Comparison of ENCODE assay signal across 13 cellular contexts in genomic region chr2:197461073-197461472, GRCh38. TPM values are rescaled to one million over a fixed set of nuclear protein-coding genes. Genes with fewer than 3 reads are reported as not detected.
A peak's percentile ranks its signal among the peaks of the same experiment; 100 is the strongest.
DNase-seq lines count a peak whose midpoint lies in the region; ATAC-seq, FAIRE-seq and TF ChIP-seq lines count a peak whose summit lies in the region.
"Had no signal": no experiment of that assay in that cellular context is flagged by ENCODE, and none has a peak within 500 bp of the region (broad histone marks: within the 10 kb centered on the region; RNA-seq: fewer than 3 reads in every experiment).

No MANE protein-coding gene starts in this region.

- peak in 1 of 2 experiments; percentile 33; a peak in 3 of 6 replicates for ATAC-seq in A549
- ATAC-seq in left colon: peak; percentile 87
- ATAC-seq in CD8-positive, alpha-beta T cell: no peak
- ATAC-seq in HG03565 (IDR thresholded peaks at IDR 0.05; ENCODE audit: unreplicated experiment): no peak

- peaks cover 4% of the 10 kb centered on the region for H3K36me3 ChIP-seq in bronchial epithelial cell (ENCODE audit: control insufficient read depth, insufficient read depth, low read length)
- H3K36me3 ChIP-seq in CD8-positive, alpha-beta T cell (ENCODE audit: insufficient read depth, low read length): peaks cover 28% of the 10 kb centered on the region

- H3K9me3 ChIP-seq in A549: no peaks in the 10 kb centered on the region
- no peaks in the 10 kb centered on the region for H3K9me3 ChIP-seq in CD8-positive, alpha-beta T cell (ENCODE audit: low read length)
- H3K9me3 ChIP-seq: gastrocnemius medialis had no signal

- no peak for TF ChIP-seq POLR2A in A549 (IDR thresholded peaks at IDR 0.05; ENCODE audit: low read length)
- TF ChIP-seq POLR2A in H54 (IDR thresholded peaks at IDR 0.05; ENCODE audit: low read depth, low read length): no peak

- H3K27ac Mint-ChIP-seq in CD8-positive, alpha-beta T cell: no peak overlapping the region

- FAIRE-seq in A549 (lab: Jason Lieb, UNC): no peak
- peak; percentile 23 for FAIRE-seq in H54 (lab: Jason Lieb, UNC)
- no peak for FAIRE-seq in bronchial epithelial cell (lab: Jason Lieb, UNC)

- DNase-seq in A549 (ENCODE audit: low read depth in 1 of 2, low spot score in 1 of 2) (no peak), H54 (ENCODE audit: insufficient read length, low spot score) (no peak), bronchial epithelial cell (ENCODE audit: low read depth) (peak; percentile 23), left colon (no peak), MV-4-11 (lab: John Stamatoyannopoulos, UW) (no peak), EL (no peak)
- DNase-seq in CD8-positive, alpha-beta T cell: no peak
- DNase-seq: amniotic stem cell, gastrocnemius medialis, Karpas-422, NCI-H1694 treated with DMSO at 0.1 percent for 48 hours had no signal

- no peak for TF ChIP-seq CTCF in A549 (IDR thresholded peaks at IDR 0.05)
- TF ChIP-seq CTCF in bronchial epithelial cell (IDR thresholded peaks at IDR 0.05; ENCODE audit: insufficient read depth, low read length, severe bottlenecking): no peak
- no peak for TF ChIP-seq CTCF in CD8-positive, alpha-beta T cell (IDR thresholded peaks at IDR 0.05)

- no peaks in the 10 kb centered on the region for H3K27me3 Mint-ChIP-seq in CD8-positive, alpha-beta T cell (ENCODE audit: low read depth)

- H3K4me3 Mint-ChIP-seq in CD8-positive, alpha-beta T cell: no peak overlapping the region

- no peak for TF ChIP-seq EP300 in A549 (IDR thresholded peaks at IDR 0.05)

- H3K4me3 ChIP-seq in A549: no peak overlapping the region
- no peak overlapping the region for H3K4me3 ChIP-seq in bronchial epithelial cell (ENCODE audit: low read depth, low read length)
- no peak overlapping the region for H3K4me3 ChIP-seq in CD8-positive, alpha-beta T cell (ENCODE audit: low read depth, low read length)
- H3K4me3 ChIP-seq: gastrocnemius medialis, skin epidermis had no signal

- H3K27ac ChIP-seq in A549: peak overlapping the region in 1 of 2 experiments; percentile 49; a peak in 2 of 6 replicates
- H3K27ac ChIP-seq in CD8-positive, alpha-beta T cell (ENCODE audit: low read depth, low read length): no peak overlapping the region
- H3K27ac ChIP-seq: gastrocnemius medialis had no signal

- peaks cover 34% of the 10 kb centered on the region for H3K4me1 Mint-ChIP-seq in CD8-positive, alpha-beta T cell (ENCODE audit: low read depth)

- no peaks in the 10 kb centered on the region for H3K9me3 Mint-ChIP-seq in CD8-positive, alpha-beta T cell

- H3K27me3 ChIP-seq in bronchial epithelial cell (ENCODE audit: control insufficient read depth, insufficient read depth, low read length): no peaks in the 10 kb centered on the region
- no peaks in the 10 kb centered on the region for H3K27me3 ChIP-seq in CD8-positive, alpha-beta T cell (ENCODE audit: insufficient read depth, low read length)
- H3K27me3 ChIP-seq: gastrocnemius medialis had no signal

- CTCF ChIA-PET in A549 (lab: Yijun Ruan, JAX): interaction anchor here (1.3 kb wide), 1 partner anchor 24 kb away, joined by 3 read pairs; no protein-coding TSS in a partner anchor
- CTCF ChIA-PET in CD8-positive, alpha-beta T cell (lab: Charles Lee): interaction anchor here (1.2 kb wide), 1 partner anchor 56 kb away, joined by 3 read pairs; no protein-coding TSS in a partner anchor

- no peak for TF ChIP-seq RAD21 in A549 (conservative IDR thresholded peaks at IDR 0.05 in 1 of 2, IDR thresholded peaks at IDR 0.05 in 1 of 2)

- intact Hi-C loops in left colon (cut with DNase I, micrococcal nuclease): no loop called here
- intact Hi-C loops in CD8-positive, alpha-beta T cell (cut with DNase I, micrococcal nuclease): loop anchor here in 1 of 2 experiments (5.0 kb wide), 1 partner anchor 34 kb away; no protein-coding TSS in a partner anchor

- peak overlapping the region; percentile 49 for H3K4me2 ChIP-seq in A549

- WGBS in A549 (ENCODE audit: missing lambda C conversion rate): 58% methylated on average over 3 of the region's 3 CpGs

- POLR2A ChIA-PET in A549 (lab: Yijun Ruan, JAX): no interaction called here
- POLR2A ChIA-PET in CD8-positive, alpha-beta T cell (lab: Charles Lee): interaction anchor here (0.9 kb wide), 1 partner anchor 26 kb away, joined by 3 read pairs; the partner anchor contains the start of gene SF3B1

- peaks cover 32% of the 10 kb centered on the region for H3K4me1 ChIP-seq in A549
- H3K4me1 ChIP-seq in CD8-positive, alpha-beta T cell (ENCODE audit: insufficient read depth, low read length): peaks cover 6% of the 10 kb centered on the region

- H3K36me3 Mint-ChIP-seq in CD8-positive, alpha-beta T cell: peaks cover 62% of the 10 kb centered on the region

TF ChIP-seq in A549, 52 proteins besides CTCF, POLR2A, EP300 and RAD21 (continues in another document):
- TF ChIP-seq ELK1 (IDR thresholded peaks at IDR 0.05; ENCODE audit: low read depth, low read length): no peak

RNA-seq across cellular contexts. Expression of gene COQ10B, which starts 7.7 kb away (rescaled TPM):
- polyA plus RNA-seq in A549 (2011; rRNA removed) (6.1 and 11.2 TPM in 2 replicates), A549 (2017; fragmentation: RNase III; extraction: RNeasy Plus Mini Kit Qiagen cat#74134 plus additional on column Dnase treatment) (22.9 to 25.1 TPM (median 24.3 TPM) in 3 replicates)
- 2.1 and 2.8 TPM in 2 replicates for polyA plus RNA-seq in A549 (2012; cell fraction: cytosol; rRNA removed)
- polyA plus RNA-seq in A549 (2012; cell fraction: nucleus; rRNA removed): 0.76 and 1.9 TPM in 2 replicates
- polyA minus RNA-seq in A549 (2011; rRNA and poly(A)+ RNA removed): 6.6 and 10.3 TPM in 2 replicates
- total RNA-seq in bronchial epithelial cell (33.7 and 35.5 TPM in 2 replicates), left colon (10 to 100 TPM; 29.2 to 32.4 TPM)
- total RNA-seq in CD8-positive, alpha-beta T cell: 10 to 100 TPM; 66.9 to 67.6 TPM

RNA-seq across cellular contexts. Expression of gene SF3B1, which starts 26.2 kb away (rescaled TPM):
- polyA plus RNA-seq in A549 (2011; rRNA removed) (400 and 436 TPM in 2 replicates), A549 (2017; fragmentation: RNase III; extraction: RNeasy Plus Mini Kit Qiagen cat#74134 plus additional on column Dnase treatment) (165 to 167 TPM (median 166 TPM) in 3 replicates)
- 63.0 and 72.3 TPM in 2 replicates for polyA plus RNA-seq in A549 (2012; cell fraction: cytosol; rRNA removed)
- 97.8 and 228 TPM in 2 replicates for polyA plus RNA-seq in A549 (2012; cell fraction: nucleus; rRNA removed)
- polyA minus RNA-seq in A549 (2011; rRNA and poly(A)+ RNA removed): 144 and 230 TPM in 2 replicates
- total RNA-seq in bronchial epithelial cell (115 and 141 TPM in 2 replicates), left colon (100 to 1,000 TPM; 193 to 201 TPM)
- total RNA-seq in CD8-positive, alpha-beta T cell: 100 to 1,000 TPM; 525 to 526 TPM

RNA-seq across cellular contexts. Expression of gene HSPD1, which starts 38.6 kb away (rescaled TPM):
- polyA plus RNA-seq in A549 (2011; rRNA removed) (767 and 790 TPM in 2 replicates), A549 (2017; fragmentation: RNase III; extraction: RNeasy Plus Mini Kit Qiagen cat#74134 plus additional on column Dnase treatment) (833 to 1,004 TPM (median 882 TPM) in 3 replicates)
- polyA plus RNA-seq in A549 (2012; cell fraction: cytosol; rRNA removed): 369 and 389 TPM in 2 replicates
- 233 and 254 TPM in 2 replicates for polyA plus RNA-seq in A549 (2012; cell fraction: nucleus; rRNA removed)
- 315 and 357 TPM in 2 replicates for polyA minus RNA-seq in A549 (2011; rRNA and poly(A)+ RNA removed)
- total RNA-seq in bronchial epithelial cell (391 and 438 TPM in 2 replicates), left colon (100 to 1,000 TPM; 152 to 175 TPM)
- 100 to 1,000 TPM; 162 to 163 TPM for total RNA-seq in CD8-positive, alpha-beta T cell

RNA-seq across cellular contexts. Expression of gene HSPE1, which starts 39.1 kb away (rescaled TPM):
- polyA plus RNA-seq in A549 (2011; rRNA removed) (286 and 468 TPM in 2 replicates), A549 (2017; fragmentation: RNase III; extraction: RNeasy Plus Mini Kit Qiagen cat#74134 plus additional on column Dnase treatment) (1,189 to 1,457 TPM (median 1,198 TPM) in 3 replicates)
- polyA plus RNA-seq in A549 (2012; cell fraction: cytosol; rRNA removed): 301 and 505 TPM in 2 replicates
- 52.2 and 83.9 TPM in 2 replicates for polyA plus RNA-seq in A549 (2012; cell fraction: nucleus; rRNA removed)
- polyA minus RNA-seq in A549 (2011; rRNA and poly(A)+ RNA removed): 27.4 and 28.4 TPM in 2 replicates
- total RNA-seq in bronchial epithelial cell (76.7 and 83.7 TPM in 2 replicates), left colon (10 to 100 TPM; 83.1 to 92.2 TPM)
- total RNA-seq in CD8-positive, alpha-beta T cell: 10 to 100 TPM; 76.7 to 76.8 TPM

RNA-seq across cellular contexts. Expression of gene MOB4, which starts 54.8 kb away (rescaled TPM):
- polyA plus RNA-seq in A549 (2011; rRNA removed) (44.2 and 74.7 TPM in 2 replicates), A549 (2017; fragmentation: RNase III; extraction: RNeasy Plus Mini Kit Qiagen cat#74134 plus additional on column Dnase treatment) (57.5 to 64.3 TPM (median 58.1 TPM) in 3 replicates)
- 22.4 and 23.9 TPM in 2 replicates for polyA plus RNA-seq in A549 (2012; cell fraction: cytosol; rRNA removed)
- polyA plus RNA-seq in A549 (2012; cell fraction: nucleus; rRNA removed): 5.5 and 8.8 TPM in 2 replicates
- 7.3 and 9.9 TPM in 2 replicates for polyA minus RNA-seq in A549 (2011; rRNA and poly(A)+ RNA removed)
- total RNA-seq in bronchial epithelial cell (15.0 and 22.1 TPM in 2 replicates), left colon (10 to 100 TPM; 25.8 to 26.1 TPM)
- total RNA-seq in CD8-positive, alpha-beta T cell: 10 to 100 TPM; 32.1 to 36.5 TPM
